In the genomic region with DNA sequence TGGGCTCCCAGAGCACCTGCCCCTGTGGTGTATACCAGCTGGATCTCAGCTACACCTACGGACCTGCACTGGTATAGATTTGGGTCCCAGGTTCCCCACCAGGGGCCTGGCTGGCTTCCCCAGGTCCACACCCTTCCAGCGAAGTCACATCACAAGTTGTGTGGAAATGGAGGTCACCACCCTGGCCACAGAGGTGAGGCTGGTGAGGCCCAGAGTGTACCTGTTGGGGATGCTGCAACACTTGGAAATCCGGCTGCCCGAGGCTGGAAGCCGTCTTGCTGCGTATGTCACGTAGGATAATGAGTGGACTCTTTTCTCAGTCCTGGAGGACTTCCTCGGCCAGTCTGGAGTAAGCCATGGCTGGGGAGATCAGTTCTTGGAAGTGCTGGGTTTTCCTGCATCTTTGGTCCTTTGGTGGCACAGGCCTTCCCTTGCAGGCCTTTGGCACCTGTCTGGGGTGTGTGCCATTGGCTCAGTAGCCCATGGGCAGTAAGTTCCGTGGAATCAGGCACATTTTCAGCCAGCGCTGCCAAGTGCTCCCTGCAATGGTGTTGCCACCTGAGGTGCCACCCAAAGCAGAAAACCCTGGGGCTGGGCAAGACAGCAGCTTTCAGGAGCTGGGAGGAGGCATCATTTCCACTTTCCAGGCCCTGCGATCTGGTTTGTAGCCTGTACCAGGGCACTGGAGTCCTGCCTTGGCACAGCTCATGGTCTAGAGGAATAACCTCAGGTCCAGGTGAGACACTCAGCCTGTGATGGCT, we compare ENCODE assay signal across 13 cellular contexts.
A peak's percentile ranks its signal among the peaks of the same experiment; 100 is the strongest.
DNase-seq lines count a peak whose midpoint lies in the region; ATAC-seq and TF ChIP-seq lines count a peak whose summit lies in the region.
"Had no signal": no experiment of that assay in that cellular context is flagged by ENCODE, and none has a peak within 500 bp of the region (broad histone marks: within the 10 kb centered on the region; RNA-seq: fewer than 3 reads in every experiment).

No MANE protein-coding gene starts in this region.

- H4K8ac ChIP-seq in neuronal stem cell (ENCODE audit: low read depth, low read length) = no peak overlapping the region

- no peak overlapping the region for H2BK5ac ChIP-seq in neuronal stem cell (ENCODE audit: low read length)

- H3K14ac ChIP-seq in neuronal stem cell (ENCODE audit: low read length) = no peak overlapping the region

- no peak overlapping the region for H3K4ac ChIP-seq in neuronal stem cell (ENCODE audit: low read length)

- no peaks in the 10 kb centered on the region for H3K9me3 ChIP-seq in gastroesophageal sphincter
- peaks cover 3 to 9% of the 10 kb centered on the region in 2 donors for H3K9me3 ChIP-seq in neuronal stem cell (replicated peaks in 1 of 2; ENCODE audit: control insufficient read depth in 2 of 2, insufficient read depth in 1 of 2, low read depth in 1 of 2, low read length in 2 of 2)
- peaks cover 3% of the 10 kb centered on the region for H3K9me3 ChIP-seq in thymus (ENCODE audit: control insufficient read depth)

- no peak for TF ChIP-seq POLR2A in gastroesophageal sphincter (IDR thresholded peaks at IDR 0.05)

- H3K27me3 ChIP-seq in gastroesophageal sphincter = no peaks in the 10 kb centered on the region
- peaks cover 0 to 26% (median 0%) of the 10 kb centered on the region in 3 experiments for H3K27me3 ChIP-seq in neuronal stem cell (ENCODE audit: control insufficient read depth in 3 of 3, insufficient read depth in 3 of 3, low read depth in 1 of 3, low read length in 3 of 3)
- H3K27me3 ChIP-seq in thymus (ENCODE audit: control insufficient read depth, insufficient read depth) = no peaks in the 10 kb centered on the region

- H2BK12ac ChIP-seq in neuronal stem cell (ENCODE audit: low read length) = no peak overlapping the region

- H3K27ac ChIP-seq in angular gyrus (ENCODE audit: low read depth, low read length) (peak overlapping the region; percentile 89), gastroesophageal sphincter (peak overlapping the region; percentile 25 to 91 (median 88)), neuronal stem cell (replicated peaks; ENCODE audit: low read length) (no peak overlapping the region), thymus (ENCODE audit: low read depth) (peak overlapping the region; percentile 52)
- H3K27ac ChIP-seq: SK-N-MC had no signal

- 60 to 80% methylated on average over 1 of the region's 11 CpGs for WGBS in gastroesophageal sphincter (ENCODE audit: low coverage in 1 of 2), 2 donors
- no CpG with 5 or more reads among the region's 11 CpGs for WGBS in neuronal stem cell (ENCODE audit: extremely low coverage in 2 of 2, insufficient read length in 2 of 2, insufficient replicate concordance in 1 of 2), 2 donors
- WGBS in thymus = 95% methylated on average over 11 of the region's 11 CpGs

- H2AFZ ChIP-seq in neuronal stem cell (ENCODE audit: low read length) = no peak overlapping the region

- DNase-seq in neuronal stem cell (ENCODE audit: low spot score) (no peak), ecto neural progenitor cell (ENCODE audit: low spot score) (no peak), EL (no peak), mucosa of gallbladder (ENCODE audit: low spot score) (no peak)
- DNase-seq in central memory CD4-positive, alpha-beta T cell = no peak
- DNase-seq: activated CD8-positive, alpha-beta T cell treated with anti-CD3 and anti-CD28 coated beads for 36 hours; AML-193; amniotic stem cell; stimulated activated CD4-positive, alpha-beta T cell treated with anti-CD3 and anti-CD28 coated beads, Interleukin-2, amount 100 ng/mL, for 24 hours had no signal

- H3K4me2 ChIP-seq in neuronal stem cell (ENCODE audit: insufficient read depth, low read length, poor library complexity, severe bottlenecking) = no peak overlapping the region

- H3K36me3 ChIP-seq in gastroesophageal sphincter (no peaks in the 10 kb centered on the region), neuronal stem cell (replicated peaks in 1 of 2; ENCODE audit: control insufficient read depth in 2 of 2, insufficient read depth in 2 of 2, low read length in 2 of 2) (no peaks in the 10 kb centered on the region), thymus (ENCODE audit: control insufficient read depth, insufficient read depth) (no peaks in the 10 kb centered on the region)

- H3K4me1 ChIP-seq in gastroesophageal sphincter = peaks cover 6 to 42% (median 22%) of the 10 kb centered on the region in 3 donors
- peaks cover 1 to 2% of the 10 kb centered on the region in 2 donors for H3K4me1 ChIP-seq in neuronal stem cell (ENCODE audit: control insufficient read depth in 2 of 2, insufficient read depth in 1 of 2, low read depth in 1 of 2, low read length in 2 of 2)
- H3K4me1 ChIP-seq in thymus (ENCODE audit: control insufficient read depth, insufficient read depth, low read length) = no peaks in the 10 kb centered on the region

- H3K23ac ChIP-seq in neuronal stem cell (ENCODE audit: low read depth, low read length, poor library complexity) = no peak overlapping the region

- H4K91ac ChIP-seq in neuronal stem cell (ENCODE audit: low read depth, low read length, poor library complexity) = no peak overlapping the region

- no peak overlapping the region for H2BK120ac ChIP-seq in neuronal stem cell (ENCODE audit: low read depth, low read length)

- peak overlapping the region; percentile 45 for H2BK15ac ChIP-seq in neuronal stem cell (ENCODE audit: low read length)

- H3K79me1 ChIP-seq in neuronal stem cell (ENCODE audit: low read depth, low read length) = no peaks in the 10 kb centered on the region

- TF ChIP-seq EP300 in gastroesophageal sphincter (IDR thresholded peaks at IDR 0.05) = no peak

- H2AK5ac ChIP-seq in neuronal stem cell (ENCODE audit: low read depth, low read length) = peak overlapping the region; percentile 36

- H3K4me3 ChIP-seq in gastroesophageal sphincter = no peak overlapping the region
- no peak overlapping the region for H3K4me3 ChIP-seq in neuronal stem cell (ENCODE audit: low read length in 2 of 2)
- H3K4me3 ChIP-seq in thymus (ENCODE audit: low read length) = no peak overlapping the region
- H3K4me3 ChIP-seq: SK-N-MC had no signal

- no peak overlapping the region for H3K9ac ChIP-seq in neuronal stem cell (ENCODE audit: low read depth, low read length, poor library complexity)

- H3K18ac ChIP-seq in neuronal stem cell (ENCODE audit: low read length) = peak overlapping the region; percentile 71

- TF ChIP-seq CTCF in gastroesophageal sphincter (IDR thresholded peaks at IDR 0.05) = no peak

- ATAC-seq in gastroesophageal sphincter = no peak
- ATAC-seq: activated CD8-positive, alpha-beta T cell treated with anti-CD3 and anti-CD28 coated beads for 36 hours had no signal
